ENCODE assay signal across 15 cellular contexts in the genomic region with DNA sequence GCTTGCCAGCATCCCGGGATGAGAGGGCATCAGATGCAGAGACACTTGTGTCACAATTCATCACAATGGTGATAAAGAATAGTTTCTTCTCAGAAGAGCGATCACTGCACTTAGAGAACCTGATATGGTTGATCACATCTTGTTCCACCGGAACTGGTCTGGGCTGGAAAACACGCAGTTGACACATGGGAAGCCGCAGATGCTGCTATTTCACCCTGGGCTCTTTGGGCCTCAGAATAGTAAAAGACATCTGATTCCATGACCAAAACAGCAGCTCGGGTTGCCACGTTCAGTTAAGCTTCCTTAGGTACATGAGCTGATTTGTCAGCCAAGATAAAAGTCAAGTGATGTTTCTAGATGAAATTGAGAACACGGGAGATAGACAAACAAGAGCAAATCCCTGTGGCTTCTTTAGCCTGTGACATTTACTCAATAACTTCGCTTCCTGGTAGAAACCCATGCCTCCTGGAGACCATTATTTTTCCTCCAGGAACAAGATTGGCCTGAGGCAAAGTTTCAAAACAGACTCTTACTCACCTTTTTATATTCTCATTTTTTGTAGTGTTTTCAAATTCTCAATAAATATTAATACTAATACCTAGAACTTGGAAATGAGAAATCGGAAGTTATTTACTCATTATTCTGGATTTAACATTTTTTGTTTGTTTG. TPM values are rescaled to one million over a fixed set of nuclear protein-coding genes. Genes with fewer than 3 reads are reported as not detected.
"Had no signal": no experiment of that assay in that cellular context is flagged by ENCODE, and none has a peak within 500 bp of the region (broad histone marks: within the 10 kb centered on the region; RNA-seq: fewer than 3 reads in every experiment).

No MANE protein-coding gene starts in this region.

- ATAC-seq: foreskin keratinocyte, right lobe of liver, T-cell had no signal

- H3K9me3 Mint-ChIP-seq: activated CD4-positive, alpha-beta memory T cell treated with anti-CD3 and anti-CD28 coated beads for 36 hours; mesothelial cell of epicardium; naive B cell; T-cell; type B pancreatic cell had no signal

- H3K4me1 ChIP-seq: esophagus squamous epithelium, foreskin keratinocyte, right lobe of liver had no signal

- H3K9me3 ChIP-seq: esophagus squamous epithelium, heart left ventricle, neutrophil, right lobe of liver had no signal

- H3K27ac Mint-ChIP-seq: activated CD4-positive, alpha-beta memory T cell treated with anti-CD3 and anti-CD28 coated beads for 36 hours; mesothelial cell of epicardium; T-cell; type B pancreatic cell had no signal

- H3K4me1 Mint-ChIP-seq: naive B cell, T-cell had no signal

- H3K27me3 ChIP-seq: heart left ventricle, neutrophil, right lobe of liver had no signal

- H3K36me3 ChIP-seq: esophagus squamous epithelium, heart left ventricle, neutrophil, right lobe of liver had no signal

- H3K4me3 ChIP-seq: esophagus squamous epithelium, heart left ventricle, right lobe of liver had no signal

- H3K27ac ChIP-seq: esophagus squamous epithelium, foreskin keratinocyte, heart left ventricle, neutrophil, right lobe of liver, VCaP had no signal

- H3K36me3 Mint-ChIP-seq: activated CD4-positive, alpha-beta memory T cell treated with anti-CD3 and anti-CD28 coated beads for 36 hours; mesothelial cell of epicardium; T-cell; type B pancreatic cell had no signal

- H3K4me3 Mint-ChIP-seq: activated CD4-positive, alpha-beta memory T cell treated with anti-CD3 and anti-CD28 coated beads for 36 hours; mesothelial cell of epicardium; naive B cell; T-cell; type B pancreatic cell had no signal

- DNase-seq: activated CD4-positive, alpha-beta memory T cell treated with anti-CD3 and anti-CD28 coated beads for 36 hours; aorta; esophagus squamous epithelium; heart left ventricle; naive B cell; posterior cingulate gyrus; right lobe of liver; stimulated activated CD4-positive, alpha-beta T cell treated with anti-CD3 and anti-CD28 coated beads, Interleukin-2, amount 100 ng/mL, for 48 hours; stimulated activated naive CD4-positive, alpha-beta T cell treated with Interleukin-2 at 50 U/mL for 16 hours; T-cell had no signal

RNA-seq across cellular contexts. Expression of a gene that starts 20.4 kb away (rescaled TPM):
- total RNA-seq: aorta had no signal
